Comparison of ENCODE assay signal across 8 cellular contexts in the genomic region with DNA sequence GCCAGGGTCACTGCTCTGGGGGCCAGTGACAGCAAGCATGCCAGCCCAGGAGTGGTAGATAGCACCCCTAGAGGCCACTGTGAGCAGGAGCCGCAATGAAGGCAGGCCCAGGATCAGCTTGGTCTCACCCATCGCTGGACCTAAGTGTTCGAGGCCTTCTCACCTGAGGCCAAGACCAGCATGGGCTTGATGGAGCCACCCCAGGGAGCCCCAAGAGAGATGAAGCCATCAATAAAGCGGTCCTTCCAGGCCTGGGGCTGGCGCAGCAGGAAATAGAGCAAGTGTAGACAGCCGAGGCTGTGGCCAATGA. TPM values are rescaled to one million over a fixed set of nuclear protein-coding genes. Genes with fewer than 3 reads are reported as not detected.
DNase-seq lines count a peak whose midpoint lies in the region; ATAC-seq and TF ChIP-seq lines count a peak whose summit lies in the region.

No MANE protein-coding gene starts in this region.

- peak overlapping the region; percentile 15 to 28 for H3K27ac Mint-ChIP-seq in T-cell

- peak; percentile 23 for TF ChIP-seq CTCF in coronary artery (IDR thresholded peaks at IDR 0.05)

- DNase-seq in COLO668 (lab: John Stamatoyannopoulos, UW; ENCODE audit: unreplicated experiment) = peak; percentile 41
- DNase-seq in HEK293T (ENCODE audit: extremely low spot score) = peak; percentile 69
- DNase-seq in T-cell = peak in 9 of 34 experiments; percentile 15 to 30 (median 18)
- no peak for DNase-seq in coronary artery (ENCODE audit: low spot score)
- peak; percentile 40 for DNase-seq in myocyte (ENCODE audit: low read depth)
- no peak for DNase-seq in NCI-H510A (lab: John Stamatoyannopoulos, UW)

- peak overlapping the region in 1 of 2 donors; percentile 89 for H3K27ac ChIP-seq in coronary artery

- peaks cover 25 to 33% (median 31%) of the 10 kb centered on the region in 3 donors for H3K4me1 Mint-ChIP-seq in T-cell

- POLR2A ChIA-PET in HEK293T (lab: Yijun Ruan, JAX) (interaction anchor here (1.4 kb wide), 1 partner anchor 19 kb away, joined by 3 read pairs; no protein-coding TSS in a partner anchor), T-cell (lab: Charles Lee) (interaction anchor here in 1 of 2 donors (0.6 kb wide), 1 partner anchor 831 kb away, joined by 3 read pairs; no protein-coding TSS in a partner anchor)

- CTCF ChIA-PET in HEK293T (lab: Yijun Ruan, JAX) (interaction anchor here (0.7 to 1.0 kb wide), 2 partner anchors 9 to 126 kb away, joined by 4 read pairs; no protein-coding TSS in a partner anchor), T-cell (lab: Charles Lee) (no interaction called here)

- H3K4me3 Mint-ChIP-seq in T-cell = no peak overlapping the region

- peaks cover 8% of the 10 kb centered on the region for H3K36me3 Mint-ChIP-seq in T-cell

- H3K27me3 Mint-ChIP-seq in T-cell = no peaks in the 10 kb centered on the region

- ATAC-seq in T-cell (replicated peaks in 1 of 4) = peak; percentile 35 to 51 (median 42)
- no peak for ATAC-seq in GM21529 (IDR thresholded peaks at IDR 0.05; ENCODE audit: unreplicated experiment)
- ATAC-seq in HG02870 (IDR thresholded peaks at IDR 0.05; ENCODE audit: unreplicated experiment) = no peak

- H3K4me3 ChIP-seq in coronary artery = no peak overlapping the region

- H3K9me3 Mint-ChIP-seq in T-cell = no peaks in the 10 kb centered on the region

TF ChIP-seq in HEK293T, 16 proteins besides CTCF, POLR2A, EP300 and RAD21:
- TF ChIP-seq TARDBP (IDR thresholded peaks at IDR 0.05) (no peak), SUZ12 (IDR thresholded peaks at IDR 0.05) (no peak), SP1 (IDR thresholded peaks at IDR 0.05) (no peak), BHLHE40 (IDR thresholded peaks at IDR 0.05; ENCODE audit: borderline replicate concordance) (no peak), L3MBTL2 (conservative IDR thresholded peaks at IDR 0.05) (no peak), CTBP1 (IDR thresholded peaks at IDR 0.05; ENCODE audit: borderline replicate concordance) (no peak), ZNF384 (IDR thresholded peaks at IDR 0.05) (no peak), HDGF (IDR thresholded peaks at IDR 0.05; ENCODE audit: borderline replicate concordance) (no peak), FOXK2 (IDR thresholded peaks at IDR 0.05) (no peak), NFRKB (IDR thresholded peaks at IDR 0.05) (no peak), FOXM1 (IDR thresholded peaks at IDR 0.05; ENCODE audit: borderline replicate concordance) (no peak), ARNT (IDR thresholded peaks at IDR 0.05) (no peak), ELF4 (IDR thresholded peaks at IDR 0.05) (no peak), LEF1 (IDR thresholded peaks at IDR 0.05; ENCODE audit: borderline replicate concordance) (no peak), FOXA1 (IDR thresholded peaks at IDR 0.05) (no peak)
- TF ChIP-seq, protein P1, sequence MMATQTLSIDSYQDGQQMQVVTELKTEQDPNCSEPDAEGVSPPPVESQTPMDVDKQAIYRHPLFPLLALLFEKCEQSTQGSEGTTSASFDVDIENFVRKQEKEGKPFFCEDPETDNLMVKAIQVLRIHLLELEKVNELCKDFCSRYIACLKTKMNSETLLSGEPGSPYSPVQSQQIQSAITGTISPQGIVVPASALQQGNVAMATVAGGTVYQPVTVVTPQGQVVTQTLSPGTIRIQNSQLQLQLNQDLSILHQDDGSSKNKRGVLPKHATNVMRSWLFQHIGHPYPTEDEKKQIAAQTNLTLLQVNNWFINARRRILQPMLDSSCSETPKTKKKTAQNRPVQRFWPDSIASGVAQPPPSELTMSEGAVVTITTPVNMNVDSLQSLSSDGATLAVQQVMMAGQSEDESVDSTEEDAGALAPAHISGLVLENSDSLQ (IDR thresholded peaks at IDR 0.05) = no peak

RNA-seq across cellular contexts. Expression of a gene that starts 1.8 kb away (rescaled TPM):
- 10 to 100 TPM in 4 of 5 donors, 1 to 10 TPM in 1; 9.8 to 20.7 (median 18.7) TPM for total RNA-seq in T-cell
- 15.3 and 25.1 TPM in 2 replicates for total RNA-seq in myocyte
- 35.4 TPM for polyA plus RNA-seq in myocyte (2012)

RNA-seq across cellular contexts. Expression of a gene that starts 5.5 kb away (rescaled TPM):
- total RNA-seq in T-cell (100 to 1,000 TPM; 118 to 214 (median 165) TPM), myocyte (23.4 and 39.3 TPM in 2 replicates)
- 78.5 TPM for polyA plus RNA-seq in myocyte (2012)

RNA-seq across cellular contexts. Expression of a gene that starts 10.5 kb away (rescaled TPM):
- total RNA-seq in T-cell = 10 to 100 TPM in 4 of 5 donors, 1 to 10 TPM in 1; 9.4 to 14.2 (median 13.2) TPM
- 0.42 and 1.3 TPM in 2 replicates for total RNA-seq in myocyte
- 1.5 TPM for polyA plus RNA-seq in myocyte (2012)

RNA-seq across cellular contexts. Expression of a gene that starts 26.3 kb away (rescaled TPM):
- total RNA-seq in T-cell = 10 to 100 TPM; 23.3 to 39.6 (median 33.7) TPM
- total RNA-seq in myocyte = 85.9 and 98.3 TPM in 2 replicates
- 151 TPM for polyA plus RNA-seq in myocyte (2012)

RNA-seq across cellular contexts. Expression of a gene that starts 38.1 kb away (rescaled TPM):
- total RNA-seq in T-cell = 1 to 10 TPM in 4 of 5 donors, under 1 TPM in 1; 0.48 to 1.5 (median 1.1) TPM
- not detected in 2 replicates for total RNA-seq in myocyte
- not detected for polyA plus RNA-seq in myocyte (2012)

Comparison
In these comparisons a context has a peak if more than half of its experiments do, and no peak if none do; other contexts are left out.
1. DNase-seq: peak in COLO668 (single experiment), HEK293T (single experiment) and myocyte (single experiment); none in coronary artery (single experiment) and NCI-H510A (single experiment).
2. ATAC-seq: peak in T-cell (4 of 4); none in GM21529 (single experiment) and HG02870 (single experiment).